ENCODE assay signal across 17 cellular contexts in genomic region chr9:127316586-127317383, GRCh38. TPM values are rescaled to one million over a fixed set of nuclear protein-coding genes. Genes with fewer than 3 reads are reported as not detected.
A peak's percentile ranks its signal among the peaks of the same experiment; 100 is the strongest.
DNase-seq lines count a peak whose midpoint lies in the region; ATAC-seq and TF ChIP-seq lines count a peak whose summit lies in the region.
"Had no signal": no experiment of that assay in that cellular context is flagged by ENCODE, and none has a peak within 500 bp of the region (broad histone marks: within the 10 kb centered on the region; RNA-seq: fewer than 3 reads in every experiment).

No MANE protein-coding gene starts in this region.

- H3K27me3 ChIP-seq in esophagus muscularis mucosa, result no peaks in the 10 kb centered on the region
- H3K27me3 ChIP-seq in effector memory CD4-positive, alpha-beta T cell (replicated peaks; ENCODE audit: control insufficient read depth, insufficient read depth, low read length, poor library complexity, severe bottlenecking), result no peaks in the 10 kb centered on the region
- H3K27me3 ChIP-seq: cardiac muscle cell, esophagus squamous epithelium, MG63, stomach had no signal

- H3K9me3 ChIP-seq in esophagus muscularis mucosa, result no peaks in the 10 kb centered on the region
- H3K9me3 ChIP-seq in effector memory CD4-positive, alpha-beta T cell (ENCODE audit: control insufficient read depth, low read length), result no peaks in the 10 kb centered on the region
- H3K9me3 ChIP-seq: esophagus squamous epithelium, MG63, stomach had no signal

- TF ChIP-seq POLR2A in esophagus muscularis mucosa (IDR thresholded peaks at IDR 0.05; ENCODE audit: low read depth), result no peak

- H3K9me3 Mint-ChIP-seq in activated naive CD4-positive, alpha-beta T cell treated with anti-CD3 and anti-CD28 coated beads, Interleukin-2, amount 50 U/mL, for 72 hours, result no peaks in the 10 kb centered on the region
- no peaks in the 10 kb centered on the region for H3K9me3 Mint-ChIP-seq in HFFc6
- no peaks in the 10 kb centered on the region for H3K9me3 Mint-ChIP-seq in stimulated activated naive CD8-positive, alpha-beta T cell treated with anti-CD3 and anti-CD28 coated beads, Interleukin-15, amount 100 ng/mL, for 72 hours
- H3K9me3 Mint-ChIP-seq: activated naive CD4-positive, alpha-beta T cell treated with anti-CD3 and anti-CD28 coated beads, Interleukin-2, amount 50 U/mL, for 24 hours had no signal

- peaks cover 0 to 4% of the 10 kb centered on the region in 2 donors for H3K36me3 Mint-ChIP-seq in activated naive CD4-positive, alpha-beta T cell treated with anti-CD3 and anti-CD28 coated beads, Interleukin-2, amount 50 U/mL, for 72 hours
- no peaks in the 10 kb centered on the region for H3K36me3 Mint-ChIP-seq in HFFc6 (ENCODE audit: low read depth)
- H3K36me3 Mint-ChIP-seq: activated naive CD4-positive, alpha-beta T cell treated with anti-CD3 and anti-CD28 coated beads, Interleukin-2, amount 50 U/mL, for 24 hours had no signal

- H3K27ac ChIP-seq in esophagus muscularis mucosa (replicated peaks in 1 of 4), result peak overlapping the region in 1 of 4 donors; percentile 11
- no peak overlapping the region for H3K27ac ChIP-seq in effector memory CD4-positive, alpha-beta T cell (ENCODE audit: insufficient read depth, low read length, poor library complexity, severe bottlenecking)
- H3K27ac ChIP-seq: cardiac muscle cell, esophagus squamous epithelium, stomach had no signal

- H3K27ac Mint-ChIP-seq in activated naive CD4-positive, alpha-beta T cell treated with anti-CD3 and anti-CD28 coated beads, Interleukin-2, amount 50 U/mL, for 72 hours, result no peak overlapping the region
- H3K27ac Mint-ChIP-seq in HFFc6, result 0 out of 2 replicates have a peak overlapping the region, but pooled peaks have one; percentile 0
- no peak overlapping the region for H3K27ac Mint-ChIP-seq in stimulated activated naive CD8-positive, alpha-beta T cell treated with anti-CD3 and anti-CD28 coated beads, Interleukin-15, amount 100 ng/mL, for 72 hours
- H3K27ac Mint-ChIP-seq: activated naive CD4-positive, alpha-beta T cell treated with anti-CD3 and anti-CD28 coated beads, Interleukin-2, amount 50 U/mL, for 24 hours had no signal

- ATAC-seq in activated naive CD4-positive, alpha-beta T cell treated with anti-CD3 and anti-CD28 coated beads, Interleukin-2, amount 50 U/mL, for 72 hours, result peak; percentile 79 to 95
- peak; percentile 80 for ATAC-seq in stimulated activated naive CD8-positive, alpha-beta T cell treated with anti-CD3 and anti-CD28 coated beads, Interleukin-15, amount 100 ng/mL, for 72 hours
- ATAC-seq in GM21786 (IDR thresholded peaks at IDR 0.05; ENCODE audit: unreplicated experiment), result no peak
- ATAC-seq: HepG2 had no signal

- H3K4me3 Mint-ChIP-seq in HFFc6, result peak overlapping the region; percentile 15; the same call in 1 of the 2 replicates
- H3K4me3 Mint-ChIP-seq in stimulated activated naive CD8-positive, alpha-beta T cell treated with anti-CD3 and anti-CD28 coated beads, Interleukin-15, amount 100 ng/mL, for 72 hours, result no peak overlapping the region
- H3K4me3 Mint-ChIP-seq: activated naive CD4-positive, alpha-beta T cell treated with anti-CD3 and anti-CD28 coated beads, Interleukin-2, amount 50 U/mL, for 24 hours had no signal

- no peaks in the 10 kb centered on the region; the same call in 1 of the 2 replicates for H3K27me3 Mint-ChIP-seq in HFFc6 (ENCODE audit: insufficient read depth)
- peaks cover 6% of the 10 kb centered on the region for H3K27me3 Mint-ChIP-seq in stimulated activated naive CD8-positive, alpha-beta T cell treated with anti-CD3 and anti-CD28 coated beads, Interleukin-15, amount 100 ng/mL, for 72 hours

- H3K4me3 ChIP-seq in esophagus muscularis mucosa, result no peak overlapping the region
- H3K4me3 ChIP-seq in effector memory CD4-positive, alpha-beta T cell (ENCODE audit: insufficient read depth, low read depth, low read length, poor library complexity, severe bottlenecking), result no peak overlapping the region
- H3K4me3 ChIP-seq: cardiac muscle cell, esophagus squamous epithelium, MG63, stomach had no signal

- H3K36me3 ChIP-seq in esophagus muscularis mucosa, result peaks cover 0 to 44% (median 16%) of the 10 kb centered on the region in 4 donors
- H3K36me3 ChIP-seq in effector memory CD4-positive, alpha-beta T cell (ENCODE audit: control insufficient read depth, insufficient read depth, low read length), result no peaks in the 10 kb centered on the region
- H3K36me3 ChIP-seq: cardiac muscle cell had no signal

- no peak for TF ChIP-seq EP300 in esophagus muscularis mucosa (IDR thresholded peaks at IDR 0.05)

- intact Hi-C loops in esophagus muscularis mucosa (cut with DNase I), result no loop called here

- H3K4me1 Mint-ChIP-seq in HFFc6 (ENCODE audit: low read depth), result peaks cover 44% of the 10 kb centered on the region
- no peaks in the 10 kb centered on the region for H3K4me1 Mint-ChIP-seq in stimulated activated naive CD8-positive, alpha-beta T cell treated with anti-CD3 and anti-CD28 coated beads, Interleukin-15, amount 100 ng/mL, for 72 hours
- H3K4me1 Mint-ChIP-seq: activated naive CD4-positive, alpha-beta T cell treated with anti-CD3 and anti-CD28 coated beads, Interleukin-2, amount 50 U/mL, for 24 hours had no signal

- H3K4me1 ChIP-seq in esophagus muscularis mucosa, result peaks cover under 1 to 23% (median 4%) of the 10 kb centered on the region in 4 donors
- no peaks in the 10 kb centered on the region for H3K4me1 ChIP-seq in effector memory CD4-positive, alpha-beta T cell (ENCODE audit: control insufficient read depth, insufficient read depth, low read length, poor library complexity, severe bottlenecking)

- 62% methylated on average over 5 of the region's 5 CpGs for WGBS in esophagus muscularis mucosa

- peak in 1 of 2 donors; percentile 11 for DNase-seq in activated naive CD4-positive, alpha-beta T cell treated with anti-CD3 and anti-CD28 coated beads, Interleukin-2, amount 50 U/mL, for 72 hours (ENCODE audit: low spot score in 2 of 2)
- DNase-seq in activated naive CD4-positive, alpha-beta T cell (lab: John Stamatoyannopoulos, UW), result no peak
- peak; percentile 39 for DNase-seq in HFFc6
- peak; percentile 89 for DNase-seq in esophagus muscularis mucosa (ENCODE audit: extremely low spot score)
- no peak for DNase-seq in stimulated activated naive CD8-positive, alpha-beta T cell treated with anti-CD3 and anti-CD28 coated beads, Interleukin-15, amount 100 ng/mL, for 72 hours
- DNase-seq in effector memory CD4-positive, alpha-beta T cell, result no peak
- DNase-seq in foreskin melanocyte, result no peak
- DNase-seq: esophagus squamous epithelium, MG63, NCI-H1694 treated with DMSO at 0.1 percent for 48 hours, NCI-H345, SIG-M5, stomach had no signal

- TF ChIP-seq CTCF in HFFc6 (IDR thresholded peaks at IDR 0.05) (no peak), esophagus muscularis mucosa (IDR thresholded peaks at IDR 0.05) (no peak)

RNA-seq across cellular contexts. Expression of gene GARNL3, which starts 52.2 kb away (rescaled TPM):
- total RNA-seq in activated naive CD4-positive, alpha-beta T cell treated with anti-CD3 and anti-CD28 coated beads, Interleukin-2, amount 50 U/mL, for 72 hours, result 1 to 10 TPM; 3.5 to 5.4 TPM
- under 1 TPM; 0.27 to 0.73 (median 0.57) TPM for total RNA-seq in HFFc6 (2021; fragmentation: NEBNext Ultra II Directional; extraction: Animal tissue kit (Norgen Biotek cat#: 25700))
- total RNA-seq in esophagus muscularis mucosa, result 10 to 100 TPM in 3 of 4 donors, 1 to 10 TPM in 1; 8.9 to 17.9 (median 12.2) TPM

Comparison
In these comparisons a context has a peak if more than half of its experiments do, and no peak if none do; other contexts are left out.
1. DNase-seq: peak in HFFc6 (single experiment) and esophagus muscularis mucosa (single experiment); none in activated naive CD4-positive, alpha-beta T cell (0 of 4), stimulated activated naive CD8-positive, alpha-beta T cell treated with anti-CD3 and anti-CD28 coated beads, Interleukin-15, amount 100 ng/mL, for 72 hours (0 of 2), effector memory CD4-positive, alpha-beta T cell (0 of 3) and foreskin melanocyte (single experiment).